8 cellular contexts compared by ENCODE assay signal in genomic region chr13:19845758-19846157, GRCh38. TPM values are rescaled to one million over a fixed set of nuclear protein-coding genes. Genes with fewer than 3 reads are reported as not detected.
DNase-seq lines count a peak whose midpoint lies in the region; ATAC-seq, FAIRE-seq and TF ChIP-seq lines count a peak whose summit lies in the region.

No MANE protein-coding gene starts in this region.

- H3K4me3 ChIP-seq in fibroblast of the aortic adventitia (ENCODE audit: low read depth, low read length): no peak overlapping the region
- H3K4me3 ChIP-seq in coronary artery: no peak overlapping the region

- peak overlapping the region in 1 of 2 donors; percentile 9 for H3K27ac ChIP-seq in coronary artery

- CTCF ChIA-PET in activated CD4-positive, alpha-beta T cell treated with anti-CD3 and anti-CD28 coated beads for 36 hours (lab: Charles Lee): interaction anchor here (0.7 to 1.6 kb wide), 5 partner anchors 16 to 212 kb away, joined by 3 to 9 read pairs (median 4); partner anchors contain the start of genes MPHOSPH8 and ZMYM5

- intact Hi-C loops in activated CD4-positive, alpha-beta T cell treated with anti-CD3 and anti-CD28 coated beads for 36 hours (cut with DNase I, micrococcal nuclease): no loop called here

- H3K4me1 Mint-ChIP-seq in activated CD4-positive, alpha-beta T cell treated with anti-CD3 and anti-CD28 coated beads for 36 hours: peaks cover 16% of the 10 kb centered on the region
- peaks cover 6% of the 10 kb centered on the region for H3K4me1 Mint-ChIP-seq in stimulated activated effector memory CD8-positive, alpha-beta T cell treated with anti-CD3 and anti-CD28 coated beads, Interleukin-12 subunit alpha, Interleukin-12 subunit beta, amount 100 ng/mL, for 72 hours

- ATAC-seq in activated CD4-positive, alpha-beta T cell treated with anti-CD3 and anti-CD28 coated beads for 36 hours: peak; percentile 94
- ATAC-seq in stimulated activated effector memory CD8-positive, alpha-beta T cell treated with anti-CD3 and anti-CD28 coated beads, Interleukin-12 subunit alpha, Interleukin-12 subunit beta, amount 100 ng/mL, for 72 hours: peak; percentile 64

- TF ChIP-seq CTCF in fibroblast of the aortic adventitia (IDR thresholded peaks at IDR 0.05; ENCODE audit: insufficient read depth, low read length): no peak
- TF ChIP-seq CTCF in coronary artery (IDR thresholded peaks at IDR 0.05): no peak

- peaks cover 12% of the 10 kb centered on the region for H3K36me3 Mint-ChIP-seq in activated CD4-positive, alpha-beta T cell treated with anti-CD3 and anti-CD28 coated beads for 36 hours (ENCODE audit: low read depth)
- H3K36me3 Mint-ChIP-seq in stimulated activated effector memory CD8-positive, alpha-beta T cell treated with anti-CD3 and anti-CD28 coated beads, Interleukin-12 subunit alpha, Interleukin-12 subunit beta, amount 100 ng/mL, for 72 hours: peaks cover 91% of the 10 kb centered on the region

- DNase-seq in activated CD4-positive, alpha-beta T cell treated with anti-CD3 and anti-CD28 coated beads for 36 hours: peak; percentile 32
- no peak for DNase-seq in activated CD4-positive, alpha-beta T cell treated with anti-CD3 and anti-CD28 coated beads for 4 hours
- peak; percentile 70 for DNase-seq in RCC 7860 (ENCODE audit: low spot score)
- DNase-seq in fibroblast of the aortic adventitia (ENCODE audit: low read depth): peak; percentile 99
- DNase-seq in stimulated activated effector memory CD8-positive, alpha-beta T cell treated with anti-CD3 and anti-CD28 coated beads, Interleukin-12 subunit alpha, Interleukin-12 subunit beta, amount 100 ng/mL, for 72 hours (ENCODE audit: low spot score in 2 of 2): no peak
- no peak for DNase-seq in coronary artery (ENCODE audit: low spot score)
- no peak for DNase-seq in midbrain (lab: John Stamatoyannopoulos, UW)
- DNase-seq in SHP77 treated with DMSO at 0.1 percent for 48 hours (lab: John Stamatoyannopoulos, UW): no peak

- H3K4me3 Mint-ChIP-seq in activated CD4-positive, alpha-beta T cell treated with anti-CD3 and anti-CD28 coated beads for 36 hours: no peak overlapping the region
- H3K4me3 Mint-ChIP-seq in stimulated activated effector memory CD8-positive, alpha-beta T cell treated with anti-CD3 and anti-CD28 coated beads, Interleukin-12 subunit alpha, Interleukin-12 subunit beta, amount 100 ng/mL, for 72 hours: no peak overlapping the region

- H3K27ac Mint-ChIP-seq in activated CD4-positive, alpha-beta T cell treated with anti-CD3 and anti-CD28 coated beads for 36 hours: peak overlapping the region; percentile 78
- H3K27ac Mint-ChIP-seq in stimulated activated effector memory CD8-positive, alpha-beta T cell treated with anti-CD3 and anti-CD28 coated beads, Interleukin-12 subunit alpha, Interleukin-12 subunit beta, amount 100 ng/mL, for 72 hours: no peak overlapping the region

- H3K9me3 Mint-ChIP-seq in activated CD4-positive, alpha-beta T cell treated with anti-CD3 and anti-CD28 coated beads for 36 hours (ENCODE audit: low read depth): no peaks in the 10 kb centered on the region
- H3K9me3 Mint-ChIP-seq in stimulated activated effector memory CD8-positive, alpha-beta T cell treated with anti-CD3 and anti-CD28 coated beads, Interleukin-12 subunit alpha, Interleukin-12 subunit beta, amount 100 ng/mL, for 72 hours: no peaks in the 10 kb centered on the region

- FAIRE-seq in RCC 7860 (lab: Jason Lieb, UNC): peak; percentile 82

- no peaks in the 10 kb centered on the region for H3K27me3 Mint-ChIP-seq in activated CD4-positive, alpha-beta T cell treated with anti-CD3 and anti-CD28 coated beads for 36 hours

- POLR2A ChIA-PET in activated CD4-positive, alpha-beta T cell treated with anti-CD3 and anti-CD28 coated beads for 36 hours (lab: Charles Lee): interaction anchor here (0.7 to 1.6 kb wide), 3 partner anchors 14 to 38 kb away, joined by 3 to 7 read pairs (median 5); no protein-coding TSS in a partner anchor

RNA-seq across cellular contexts. Expression of gene ZMYM5, which starts 17.7 kb away (rescaled TPM):
- total RNA-seq in activated CD4-positive, alpha-beta T cell treated with anti-CD3 and anti-CD28 coated beads for 36 hours: 10 to 100 TPM in 1 of 2 experiments, 1 to 10 TPM in 1; 9.1 to 10.1 TPM
- total RNA-seq in fibroblast of the aortic adventitia (ENCODE audit: low replicate concordance): 7.4 and 21.0 TPM in 2 replicates

Comparison
In these comparisons a context has a peak if more than half of its experiments do, and no peak if none do; other contexts are left out.
1. DNase-seq: peak in activated CD4-positive, alpha-beta T cell treated with anti-CD3 and anti-CD28 coated beads for 36 hours (single experiment), RCC 7860 (single experiment) and fibroblast of the aortic adventitia (single experiment); none in activated CD4-positive, alpha-beta T cell treated with anti-CD3 and anti-CD28 coated beads for 4 hours (0 of 2), stimulated activated effector memory CD8-positive, alpha-beta T cell treated with anti-CD3 and anti-CD28 coated beads, Interleukin-12 subunit alpha, Interleukin-12 subunit beta, amount 100 ng/mL, for 72 hours (0 of 2), coronary artery (single experiment), midbrain (single experiment) and SHP77 treated with DMSO at 0.1 percent for 48 hours (single experiment).